13 cellular contexts compared by ENCODE assay signal in genomic region chr21:29144736-29145353, GRCh38. TPM values are rescaled to one million over a fixed set of nuclear protein-coding genes. Genes with fewer than 3 reads are reported as not detected.
DNase-seq lines count a peak whose midpoint lies in the region; ATAC-seq, FAIRE-seq and TF ChIP-seq lines count a peak whose summit lies in the region.
"Had no signal": no experiment of that assay in that cellular context is flagged by ENCODE, and none has a peak within 500 bp of the region (broad histone marks: within the 10 kb centered on the region; RNA-seq: fewer than 3 reads in every experiment).

No MANE protein-coding gene starts in this region.

- dilution Hi-C loops in mammary epithelial cell (cut with HindIII; ENCODE audit: low sequenced_read_pairs) = loop anchor here (5.0 kb wide), 1 partner anchor 48 kb away; no protein-coding TSS in a partner anchor

- 46% methylated on average over 2 of the region's 2 CpGs for WGBS in mammary epithelial cell (ENCODE audit: low coverage, missing lambda C conversion rate)

- intact Hi-C loops in mammary epithelial cell (cut with micrococcal nuclease) = loop anchor here (1.0 to 5.0 kb wide), 2 partner anchors 15 to 38 kb away; partner anchors contain the start of gene MAP3K7CL
- intact Hi-C loops in upper lobe of right lung (cut with DNase I) = no loop called here
- intact Hi-C loops in kidney (cut with DNase I) = no loop called here

- H3K79me2 ChIP-seq in mammary epithelial cell (ENCODE audit: insufficient read depth, low read length) = no peaks in the 10 kb centered on the region

- no peak for FAIRE-seq in kidney (lab: Jason Lieb, UNC)
- FAIRE-seq: bronchial epithelial cell, G401.6 had no signal

- H3K4me3 ChIP-seq in mammary epithelial cell (replicated peaks in 1 of 3; ENCODE audit: insufficient read depth in 1 of 3, low read depth in 2 of 3, low read length in 3 of 3) = no peak overlapping the region
- H3K4me3 ChIP-seq in upper lobe of right lung = no peak overlapping the region
- no peak overlapping the region for H3K4me3 ChIP-seq in kidney (ENCODE audit: low read length in 2 of 2)
- H3K4me3 ChIP-seq: lung had no signal

- no peaks in the 10 kb centered on the region for H3K9me3 ChIP-seq in mammary epithelial cell (replicated peaks; ENCODE audit: insufficient read depth, low read length)
- H3K9me3 ChIP-seq in upper lobe of right lung = no peaks in the 10 kb centered on the region
- no peaks in the 10 kb centered on the region for H3K9me3 ChIP-seq in kidney (ENCODE audit: control insufficient read depth in 1 of 2, low read length in 2 of 2)

- H4K20me1 ChIP-seq in mammary epithelial cell (ENCODE audit: insufficient read depth, low read length) = no peaks in the 10 kb centered on the region

- CTCF ChIA-PET in mammary epithelial cell (lab: Charles Lee; ENCODE audit: low non-redundant PET) = interaction anchor here (0.6 kb wide), 2 partner anchors 15 to 67 kb away, joined by 3 to 15 read pairs; no protein-coding TSS in a partner anchor

- H3K36me3 ChIP-seq in mammary epithelial cell (ENCODE audit: insufficient read depth, low read length) (no peaks in the 10 kb centered on the region), upper lobe of right lung (no peaks in the 10 kb centered on the region), kidney (ENCODE audit: control insufficient read depth in 1 of 2, insufficient read depth in 2 of 2, low read length in 2 of 2) (no peaks in the 10 kb centered on the region)

- TF ChIP-seq CTCF in mammary epithelial cell (conservative IDR thresholded peaks at IDR 0.05 in 1 of 2, IDR thresholded peaks at IDR 0.05 in 1 of 2; ENCODE audit: extremely low read depth in 1 of 2, insufficient read depth in 1 of 2, low read depth in 1 of 2, low read length in 2 of 2) = no peak
- no peak for TF ChIP-seq CTCF in upper lobe of right lung (IDR thresholded peaks at IDR 0.05)
- TF ChIP-seq CTCF in kidney (IDR thresholded peaks at IDR 0.05; ENCODE audit: borderline replicate concordance, extremely low read depth, insufficient read depth) = no peak

- no peak for ATAC-seq in upper lobe of right lung
- ATAC-seq in HG03280 (IDR thresholded peaks at IDR 0.05; ENCODE audit: unreplicated experiment) = no peak
- ATAC-seq in HG02884 (IDR thresholded peaks at IDR 0.05; ENCODE audit: unreplicated experiment) = no peak

- H3K9ac ChIP-seq in mammary epithelial cell (ENCODE audit: insufficient read depth, low read length) = no peak overlapping the region
- H3K9ac ChIP-seq in kidney (ENCODE audit: low read length in 2 of 2) = no peak overlapping the region

- DNase-seq in LHCN-M2 (ENCODE audit: low read depth) = peak; percentile 86
- DNase-seq in mammary epithelial cell = peak; percentile 20
- peak; percentile 23 to 43 for DNase-seq in lung microvascular endothelial cell (ENCODE audit: low read depth in 2 of 2)
- DNase-seq in upper lobe of right lung = no peak
- DNase-seq in kidney = no peak
- DNase-seq: activated T-cell treated with anti-CD3 and anti-CD28 coated beads, Interleukin-2, amount 50 U/mL, for 48 hours; NCI-H2081; retina had no signal

- H3K27me3 ChIP-seq in mammary epithelial cell (ENCODE audit: insufficient read depth, low read length) (no peaks in the 10 kb centered on the region), upper lobe of right lung (no peaks in the 10 kb centered on the region)

- H3K27ac ChIP-seq in mammary epithelial cell (ENCODE audit: insufficient read depth, low read depth, low read length) (peak overlapping the region; percentile 91), upper lobe of right lung (peak overlapping the region; percentile 34), kidney (ENCODE audit: low read depth in 2 of 2, low read length in 2 of 2) (peak overlapping the region in 1 of 2 donors; percentile 14)

- H3K4me2 ChIP-seq in mammary epithelial cell (ENCODE audit: insufficient read depth, low read depth, low read length) = peak overlapping the region; percentile 85

- no TSS peak for BruUV-seq in mammary epithelial cell (replicated peaks; lab: Mats Ljungman, UMichigan)

- no peak overlapping the region for H2AFZ ChIP-seq in mammary epithelial cell (ENCODE audit: low read depth, low read length)

- H3K4me1 ChIP-seq in mammary epithelial cell (ENCODE audit: insufficient read depth, low read length) (peaks cover 49% of the 10 kb centered on the region), upper lobe of right lung (peaks cover 5% of the 10 kb centered on the region), kidney (ENCODE audit: control insufficient read depth in 1 of 2, insufficient read depth in 1 of 2, low read depth in 1 of 2, low read length in 2 of 2) (peaks cover 0 to 3% of the 10 kb centered on the region in 2 donors)

- in situ Hi-C loops in mammary epithelial cell (cut with MboI; ENCODE audit: low sequenced_read_pairs in 2 of 2) = no loop called here

RNA-seq across cellular contexts. Expression of gene MAP3K7CL, which starts 14.4 kb away (rescaled TPM):
- total RNA-seq in LHCN-M2 (2014; rRNA removed) = 23.1 and 44.1 TPM in 2 replicates
- 67.0 TPM for polyA plus RNA-seq in LHCN-M2 (2012)
- 1 to 10 TPM; 6.0 to 7.7 TPM for total RNA-seq in mammary epithelial cell
- 6.2 TPM for polyA plus RNA-seq in mammary epithelial cell
- not detected for polyA minus RNA-seq in mammary epithelial cell
- total RNA-seq in lung microvascular endothelial cell = 2.2 and 3.0 TPM in 2 replicates
- total RNA-seq in upper lobe of right lung = 7.6 TPM
- 12.7 TPM for total RNA-seq in kidney
- polyA plus RNA-seq in kidney (ENCODE audit: insufficient read depth, low read depth, low replicate concordance) = 5.4 TPM

Comparison
In these comparisons a context has a peak if more than half of its experiments do, and no peak if none do; other contexts are left out.
1. DNase-seq: peak in LHCN-M2 (single experiment), mammary epithelial cell (single experiment) and lung microvascular endothelial cell (2 of 2); none in upper lobe of right lung (single experiment) and kidney (single experiment).